10 cellular contexts compared by ENCODE assay signal in the genomic region with DNA sequence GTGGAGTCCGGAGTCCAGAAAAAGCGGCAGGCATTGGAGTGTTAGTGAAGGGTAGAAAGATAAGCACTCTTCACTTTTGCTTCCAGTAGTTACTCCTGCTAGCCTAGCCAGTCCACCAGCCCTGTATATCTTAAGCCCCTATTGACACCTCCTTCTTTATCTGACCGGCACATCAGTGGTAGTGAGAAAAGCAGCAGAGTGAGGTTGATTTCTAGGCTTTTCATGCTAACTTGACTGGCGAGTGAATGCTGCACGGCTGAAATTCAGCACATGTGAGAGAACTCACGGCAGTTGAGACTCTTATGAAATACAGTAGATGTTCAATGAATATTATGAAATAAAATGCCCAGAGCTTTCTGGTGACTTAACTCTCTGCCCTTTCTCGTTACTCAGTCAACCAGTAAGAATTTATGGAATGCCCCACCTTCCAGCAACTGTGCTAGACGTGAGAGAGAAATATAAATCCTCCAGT.
DNase-seq lines count a peak whose midpoint lies in the region; TF ChIP-seq lines count a peak whose summit lies in the region.
"Had no signal": no experiment of that assay in that cellular context is flagged by ENCODE, and none has a peak within 500 bp of the region (broad histone marks: within the 10 kb centered on the region; RNA-seq: fewer than 3 reads in every experiment).

No MANE protein-coding gene starts in this region.

- CTCF ChIA-PET in RWPE1 (lab: Yijun Ruan, JAX), result interaction anchor here (0.6 kb wide), 1 partner anchor 12 kb away, joined by 3 read pairs; no protein-coding TSS in a partner anchor

- no peaks in the 10 kb centered on the region for H3K9me3 ChIP-seq in GM23248 (ENCODE audit: low read depth)
- H3K9me3 ChIP-seq: gastrocnemius medialis had no signal

- H3F3A ChIP-seq in GM23248 (ENCODE audit: insufficient read depth), result peaks cover 10% of the 10 kb centered on the region

- H3K9me2 ChIP-seq in GM23248 (ENCODE audit: insufficient read depth), result no peaks in the 10 kb centered on the region

- H3K9ac ChIP-seq in GM23248, result 0 out of 2 replicates have a peak overlapping the region, but pooled peaks have one; percentile 14

- H3K27ac ChIP-seq in GM23248, result no peak overlapping the region
- H3K27ac ChIP-seq in RWPE1, result no peak overlapping the region
- H3K27ac ChIP-seq: gastrocnemius medialis had no signal

- peaks cover 26% of the 10 kb centered on the region for H3K4me1 ChIP-seq in GM23248 (ENCODE audit: insufficient read depth)
- H3K4me1 ChIP-seq: gastrocnemius medialis had no signal

- no peaks in the 10 kb centered on the region for H4K20me1 ChIP-seq in GM23248 (ENCODE audit: insufficient read depth)

- POLR2A ChIA-PET in RWPE1 (lab: Yijun Ruan, JAX; ENCODE audit: low non-redundant PET), result interaction anchor here (0.8 kb wide), 1 partner anchor 9 kb away, joined by 3 read pairs; no protein-coding TSS in a partner anchor

- no peaks in the 10 kb centered on the region for H3K79me2 ChIP-seq in GM23248 (ENCODE audit: insufficient read depth)

- H3K4me2 ChIP-seq in GM23248 (ENCODE audit: unreplicated experiment), result peak overlapping the region; percentile 91

- H3K36me3 ChIP-seq in GM23248 (ENCODE audit: low read depth), result no peaks in the 10 kb centered on the region
- H3K36me3 ChIP-seq: gastrocnemius medialis had no signal

- peak; percentile 83 for DNase-seq in GM23248
- DNase-seq in RWPE1 (ENCODE audit: low spot score), result peak; percentile 76
- DNase-seq in fibroblast of villous mesenchyme (ENCODE audit: low read depth), result peak; percentile 33
- peak; percentile 40 for DNase-seq in retina
- DNase-seq in midbrain (lab: John Stamatoyannopoulos, UW), result no peak
- DNase-seq in NCI-H1930 (lab: John Stamatoyannopoulos, UW), result no peak
- no peak for DNase-seq in activated CD8-positive, alpha-beta memory T cell treated with anti-CD3 and anti-CD28 coated beads, Interleukin-2, amount 50 U/mL, for 4 hours
- no peak for DNase-seq in effector CD8-positive, alpha-beta T cell (lab: John Stamatoyannopoulos, UW)
- DNase-seq: gastrocnemius medialis; stimulated activated CD4-positive, alpha-beta T cell treated with anti-CD3 and anti-CD28 coated beads, Interleukin-1b, Interleukin-23, amount 100 ng/mL, for 48 hours had no signal

- 30 to 31% methylated on average over 8 of the region's 8 CpGs for WGBS in GM23248 (ENCODE audit: low coverage in 1 of 2, low lambda C conversion rate in 2 of 2, missing lambda C conversion rate in 2 of 2), 2 experiments

- H3K4me3 ChIP-seq in GM23248 (peak overlapping the region; percentile 61), fibroblast of villous mesenchyme (ENCODE audit: low read depth, low read length) (no peak overlapping the region)
- H3K4me3 ChIP-seq: gastrocnemius medialis had no signal

- no peaks in the 10 kb centered on the region for H3K27me3 ChIP-seq in GM23248 (replicated peaks; ENCODE audit: insufficient read depth)
- H3K27me3 ChIP-seq: gastrocnemius medialis had no signal

- in situ Hi-C loops in GM23248 (cut with MboI), result no loop called here

- TF ChIP-seq CTCF in RWPE1 (conservative IDR thresholded peaks at IDR 0.05; ENCODE audit: low read depth), result no peak
- TF ChIP-seq CTCF in fibroblast of villous mesenchyme (IDR thresholded peaks at IDR 0.05; ENCODE audit: insufficient read depth, low read depth, low read length), result no peak

- peak overlapping the region; percentile 62 for H2AFZ ChIP-seq in GM23248

Comparison
In these comparisons a context has a peak if more than half of its experiments do, and no peak if none do; other contexts are left out.
1. DNase-seq: peak in GM23248 (single experiment), RWPE1 (single experiment), fibroblast of villous mesenchyme (single experiment) and retina (single experiment); none in midbrain (single experiment), NCI-H1930 (0 of 2), activated CD8-positive, alpha-beta memory T cell treated with anti-CD3 and anti-CD28 coated beads, Interleukin-2, amount 50 U/mL, for 4 hours (single experiment) and effector CD8-positive, alpha-beta T cell (single experiment).